Comparison of ENCODE assay signal across 9 cellular contexts in the genomic region with DNA sequence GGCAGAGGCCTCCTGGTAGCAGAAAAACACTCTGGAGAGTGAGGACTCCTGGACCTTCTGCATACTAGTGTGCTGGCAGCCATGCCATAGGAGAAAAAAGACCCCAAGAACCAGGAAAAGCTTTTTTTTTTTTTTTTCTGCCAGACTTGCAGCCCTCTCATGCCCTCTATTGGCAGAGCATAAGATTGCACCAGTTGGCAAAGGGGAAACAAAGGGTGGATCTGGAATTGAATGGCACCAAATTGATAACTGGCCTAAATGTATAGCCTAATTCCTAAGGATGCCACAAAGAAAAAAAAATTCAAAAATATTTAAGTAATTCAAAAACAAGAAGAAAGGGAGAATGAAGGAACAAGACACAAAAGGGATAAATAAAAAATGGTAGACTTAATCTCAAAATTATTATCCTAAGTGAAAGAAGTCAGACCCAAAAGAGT.
DNase-seq lines count a peak whose midpoint lies in the region; ATAC-seq and TF ChIP-seq lines count a peak whose summit lies in the region.
"Had no signal": no experiment of that assay in that cellular context is flagged by ENCODE, and none has a peak within 500 bp of the region (broad histone marks: within the 10 kb centered on the region; RNA-seq: fewer than 3 reads in every experiment).

No MANE protein-coding gene starts in this region.

- H3K4me3 ChIP-seq in HL-60 (replicated peaks; ENCODE audit: insufficient read depth, low read length) (no peak overlapping the region), lower lobe of right lung (no peak overlapping the region)
- H3K4me3 ChIP-seq: BLaER1 treated with 17β-estradiol and CSF1 and Interleukin-3, amounts not matched to agents 10 nM and 100 nM had no signal

- H3K27me3 Mint-ChIP-seq in activated CD8-positive, alpha-beta T cell treated with anti-CD3 and anti-CD28 coated beads for 36 hours, result no peaks in the 10 kb centered on the region

- H3K27ac ChIP-seq in HL-60 (replicated peaks) (no peak overlapping the region), lower lobe of right lung (no peak overlapping the region)
- H3K27ac ChIP-seq: BLaER1 treated with 17β-estradiol and CSF1 and Interleukin-3, amounts not matched to agents 10 nM and 100 nM had no signal

- H3K4me1 Mint-ChIP-seq in activated CD8-positive, alpha-beta T cell treated with anti-CD3 and anti-CD28 coated beads for 36 hours (ENCODE audit: low read depth), result no peaks in the 10 kb centered on the region

- DNase-seq in NCI-H1417 (lab: John Stamatoyannopoulos, UW) (peak in 2 of 3 experiments; percentile 6 to 60), NCI-H1417 treated with DMSO at 0.1 percent for 48 hours (lab: John Stamatoyannopoulos, UW) (no peak), HL-60 (ENCODE audit: low read depth in 1 of 2, low spot score in 1 of 2) (peak; percentile 4 to 15), lower lobe of right lung (no peak), KG1 (lab: John Stamatoyannopoulos, UW) (no peak)
- DNase-seq in activated CD8-positive, alpha-beta T cell treated with anti-CD3 and anti-CD28 coated beads for 36 hours, result peak; percentile 30

- CTCF ChIA-PET in activated CD8-positive, alpha-beta T cell treated with anti-CD3 and anti-CD28 coated beads for 36 hours (lab: Charles Lee), result interaction anchor here (1.1 kb wide), 1 partner anchor 34 kb away, joined by 3 read pairs; no protein-coding TSS in a partner anchor

- intact Hi-C loops in activated CD8-positive, alpha-beta T cell treated with anti-CD3 and anti-CD28 coated beads for 36 hours (cut with micrococcal nuclease), result no loop called here
- intact Hi-C loops in lower lobe of right lung (cut with DNase I), result no loop called here

- H3K36me3 ChIP-seq in lower lobe of right lung, result no peaks in the 10 kb centered on the region
- H3K36me3 ChIP-seq: BLaER1 treated with 17β-estradiol and CSF1 and Interleukin-3, amounts not matched to agents 10 nM and 100 nM had no signal

- H3K27ac Mint-ChIP-seq in activated CD8-positive, alpha-beta T cell treated with anti-CD3 and anti-CD28 coated beads for 36 hours, result no peak overlapping the region

- TF ChIP-seq CTCF in HL-60 (IDR thresholded peaks at IDR 0.05; ENCODE audit: insufficient read depth, low read length) (peak; percentile 59), lower lobe of right lung (IDR thresholded peaks at IDR 0.05) (peak; percentile 59)
- TF ChIP-seq CTCF in activated CD8-positive, alpha-beta T cell treated with anti-CD3 and anti-CD28 coated beads for 36 hours (IDR thresholded peaks at IDR 0.05), result peak; percentile 83

- peaks cover 12% of the 10 kb centered on the region for H3K9me3 Mint-ChIP-seq in activated CD8-positive, alpha-beta T cell treated with anti-CD3 and anti-CD28 coated beads for 36 hours

- no peak overlapping the region for H3K4me3 Mint-ChIP-seq in activated CD8-positive, alpha-beta T cell treated with anti-CD3 and anti-CD28 coated beads for 36 hours

- H3K27me3 ChIP-seq in HL-60 (ENCODE audit: insufficient read depth, poor library complexity, severe bottlenecking) (no peaks in the 10 kb centered on the region), lower lobe of right lung (ENCODE audit: low read depth) (no peaks in the 10 kb centered on the region)
- H3K27me3 ChIP-seq: BLaER1 treated with 17β-estradiol and CSF1 and Interleukin-3, amounts not matched to agents 10 nM and 100 nM had no signal

- H3K9me3 ChIP-seq in lower lobe of right lung, result no peaks in the 10 kb centered on the region

- POLR2A ChIA-PET in activated CD8-positive, alpha-beta T cell treated with anti-CD3 and anti-CD28 coated beads for 36 hours (lab: Charles Lee), result no interaction called here

- H3K36me3 Mint-ChIP-seq in activated CD8-positive, alpha-beta T cell treated with anti-CD3 and anti-CD28 coated beads for 36 hours (ENCODE audit: low read depth), result no peaks in the 10 kb centered on the region

- no peaks in the 10 kb centered on the region for H3K4me1 ChIP-seq in lower lobe of right lung

- ATAC-seq in activated CD8-positive, alpha-beta T cell treated with anti-CD3 and anti-CD28 coated beads for 36 hours, result peak; percentile 45
- no peak for ATAC-seq in lower lobe of right lung
- ATAC-seq in GM18517 (IDR thresholded peaks at IDR 0.05; ENCODE audit: unreplicated experiment), result no peak
- ATAC-seq in GM19452 (IDR thresholded peaks at IDR 0.05; ENCODE audit: unreplicated experiment), result no peak

Comparison
In these comparisons a context has a peak if more than half of its experiments do, and no peak if none do; other contexts are left out.
1. DNase-seq: peak in NCI-H1417 (2 of 3), HL-60 (2 of 2) and activated CD8-positive, alpha-beta T cell treated with anti-CD3 and anti-CD28 coated beads for 36 hours (single experiment); none in NCI-H1417 treated with DMSO at 0.1 percent for 48 hours (single experiment), lower lobe of right lung (single experiment) and KG1 (single experiment).
2. Peak in every context shown above with its lines, with median percentiles within 50 percentile points of each other: CTCF ChIP-seq.